1 cellular context compared by ENCODE assay signal in genomic region chr22:32557424-32557823, GRCh38.
TF ChIP-seq lines count a peak whose summit lies in the region.

No MANE protein-coding gene starts in this region.

TF ChIP-seq in HEK293, 187 proteins besides CTCF, POLR2A, EP300 and RAD21 (continued from another document):
- TF ChIP-seq ZNF692 (tag by site-specific recombination; IDR thresholded peaks at IDR 0.05) = no peak
- TF ChIP-seq ZNF501 (tag by site-specific recombination; IDR thresholded peaks at IDR 0.05) = no peak
- TF ChIP-seq, protein P1, sequence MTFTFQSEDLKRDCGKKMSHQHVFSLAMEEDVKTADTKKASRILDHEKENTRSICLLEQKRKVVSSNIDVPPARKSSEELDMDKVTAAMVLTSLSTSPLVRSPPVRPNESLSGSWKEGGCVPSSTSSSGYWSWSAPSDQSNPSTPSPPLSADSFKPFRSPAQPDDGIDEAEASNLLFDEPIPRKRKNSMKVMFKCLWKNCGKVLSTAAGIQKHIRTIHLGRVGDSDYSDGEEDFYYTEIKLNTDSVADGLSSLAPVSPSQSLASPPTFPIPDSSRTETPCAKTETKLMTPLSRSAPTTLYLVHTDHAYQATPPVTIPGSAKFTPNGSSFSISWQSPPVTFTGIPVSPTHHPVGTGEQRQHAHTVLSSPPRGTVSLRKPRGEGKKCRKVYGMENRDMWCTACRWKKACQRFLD (tag by site-specific recombination; IDR thresholded peaks at IDR 0.05) = no peak
- TF ChIP-seq ZNF362 (tag by site-specific recombination; IDR thresholded peaks at IDR 0.05) = no peak
- TF ChIP-seq, protein P2, sequence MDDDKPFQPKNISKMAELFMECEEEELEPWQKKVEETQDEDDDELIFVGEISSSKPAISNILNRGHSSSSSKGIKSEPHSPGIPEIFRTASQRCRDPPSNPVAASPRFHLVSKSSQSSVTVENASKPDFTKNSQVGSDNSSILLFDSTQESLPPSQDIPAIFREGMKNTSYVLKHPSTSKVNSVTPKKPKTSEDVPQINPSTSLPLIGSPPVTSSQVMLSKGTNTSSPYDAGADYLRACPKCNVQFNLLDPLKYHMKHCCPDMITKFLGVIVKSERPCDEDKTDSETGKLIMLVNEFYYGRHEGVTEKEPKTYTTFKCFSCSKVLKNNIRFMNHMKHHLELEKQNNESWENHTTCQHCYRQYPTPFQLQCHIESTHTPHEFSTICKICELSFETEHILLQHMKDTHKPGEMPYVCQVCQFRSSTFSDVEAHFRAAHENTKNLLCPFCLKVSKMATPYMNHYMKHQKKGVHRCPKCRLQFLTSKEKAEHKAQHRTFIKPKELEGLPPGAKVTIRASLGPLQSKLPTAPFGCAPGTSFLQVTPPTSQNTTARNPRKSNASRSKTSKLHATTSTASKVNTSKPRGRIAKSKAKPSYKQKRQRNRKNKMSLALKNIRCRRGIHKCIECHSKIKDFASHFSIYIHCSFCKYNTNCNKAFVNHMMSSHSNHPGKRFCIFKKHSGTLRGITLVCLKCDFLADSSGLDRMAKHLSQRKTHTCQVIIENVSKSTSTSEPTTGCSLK (tag by site-specific recombination; IDR thresholded peaks at IDR 0.05) = no peak
- TF ChIP-seq, protein P3, sequence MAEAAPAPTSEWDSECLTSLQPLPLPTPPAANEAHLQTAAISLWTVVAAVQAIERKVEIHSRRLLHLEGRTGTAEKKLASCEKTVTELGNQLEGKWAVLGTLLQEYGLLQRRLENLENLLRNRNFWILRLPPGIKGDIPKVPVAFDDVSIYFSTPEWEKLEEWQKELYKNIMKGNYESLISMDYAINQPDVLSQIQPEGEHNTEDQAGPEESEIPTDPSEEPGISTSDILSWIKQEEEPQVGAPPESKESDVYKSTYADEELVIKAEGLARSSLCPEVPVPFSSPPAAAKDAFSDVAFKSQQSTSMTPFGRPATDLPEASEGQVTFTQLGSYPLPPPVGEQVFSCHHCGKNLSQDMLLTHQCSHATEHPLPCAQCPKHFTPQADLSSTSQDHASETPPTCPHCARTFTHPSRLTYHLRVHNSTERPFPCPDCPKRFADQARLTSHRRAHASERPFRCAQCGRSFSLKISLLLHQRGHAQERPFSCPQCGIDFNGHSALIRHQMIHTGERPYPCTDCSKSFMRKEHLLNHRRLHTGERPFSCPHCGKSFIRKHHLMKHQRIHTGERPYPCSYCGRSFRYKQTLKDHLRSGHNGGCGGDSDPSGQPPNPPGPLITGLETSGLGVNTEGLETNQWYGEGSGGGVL (tag by site-specific recombination; IDR thresholded peaks at IDR 0.05) = peak; percentile 15; the same call in 1 of the 2 replicates
- TF ChIP-seq ZNF132 (tag by site-specific recombination; IDR thresholded peaks at IDR 0.05; ENCODE audit: borderline replicate concordance) = no peak
- no peak for TF ChIP-seq BCL11A (tag by site-specific recombination; IDR thresholded peaks at IDR 0.05; ENCODE audit: low read depth)
- TF ChIP-seq ZSCAN30 (tag by site-specific recombination; IDR thresholded peaks at IDR 0.05) = no peak
- TF ChIP-seq, protein P4, sequence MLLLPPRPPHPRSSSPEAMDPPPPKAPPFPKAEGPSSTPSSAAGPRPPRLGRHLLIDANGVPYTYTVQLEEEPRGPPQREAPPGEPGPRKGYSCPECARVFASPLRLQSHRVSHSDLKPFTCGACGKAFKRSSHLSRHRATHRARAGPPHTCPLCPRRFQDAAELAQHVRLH (tag by site-specific recombination; IDR thresholded peaks at IDR 0.05) = no peak
- no peak for TF ChIP-seq SP7 (tag by site-specific recombination; IDR thresholded peaks at IDR 0.05)
- peak; percentile 38; the same call in 1 of the 2 replicates for TF ChIP-seq FEZF1 (tag by site-specific recombination; IDR thresholded peaks at IDR 0.05)
- no peak for TF ChIP-seq AEBP2 (tag by site-specific recombination; IDR thresholded peaks at IDR 0.05; ENCODE audit: borderline replicate concordance)
- TF ChIP-seq, protein P5, sequence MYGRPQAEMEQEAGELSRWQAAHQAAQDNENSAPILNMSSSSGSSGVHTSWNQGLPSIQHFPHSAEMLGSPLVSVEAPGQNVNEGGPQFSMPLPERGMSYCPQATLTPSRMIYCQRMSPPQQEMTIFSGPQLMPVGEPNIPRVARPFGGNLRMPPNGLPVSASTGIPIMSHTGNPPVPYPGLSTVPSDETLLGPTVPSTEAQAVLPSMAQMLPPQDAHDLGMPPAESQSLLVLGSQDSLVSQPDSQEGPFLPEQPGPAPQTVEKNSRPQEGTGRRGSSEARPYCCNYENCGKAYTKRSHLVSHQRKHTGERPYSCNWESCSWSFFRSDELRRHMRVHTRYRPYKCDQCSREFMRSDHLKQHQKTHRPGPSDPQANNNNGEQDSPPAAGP (tag by site-specific recombination; IDR thresholded peaks at IDR 0.05) = peak; percentile 75; the same call in 1 of the 2 replicates
- TF ChIP-seq TCF7L2 (IDR thresholded peaks at IDR 0.05; ENCODE audit: borderline replicate concordance, low read depth, low read length) = no peak
- no peak for TF ChIP-seq PRDM10 (tag by site-specific recombination; IDR thresholded peaks at IDR 0.05)
- TF ChIP-seq ZNF221 (tag by site-specific recombination; IDR thresholded peaks at IDR 0.05; ENCODE audit: borderline replicate concordance) = no peak
- TF ChIP-seq KLF8 (tag by site-specific recombination; IDR thresholded peaks at IDR 0.05) = no peak
- no peak for TF ChIP-seq ZNF350 (tag by site-specific recombination; IDR thresholded peaks at IDR 0.05)
- TF ChIP-seq, protein P6, sequence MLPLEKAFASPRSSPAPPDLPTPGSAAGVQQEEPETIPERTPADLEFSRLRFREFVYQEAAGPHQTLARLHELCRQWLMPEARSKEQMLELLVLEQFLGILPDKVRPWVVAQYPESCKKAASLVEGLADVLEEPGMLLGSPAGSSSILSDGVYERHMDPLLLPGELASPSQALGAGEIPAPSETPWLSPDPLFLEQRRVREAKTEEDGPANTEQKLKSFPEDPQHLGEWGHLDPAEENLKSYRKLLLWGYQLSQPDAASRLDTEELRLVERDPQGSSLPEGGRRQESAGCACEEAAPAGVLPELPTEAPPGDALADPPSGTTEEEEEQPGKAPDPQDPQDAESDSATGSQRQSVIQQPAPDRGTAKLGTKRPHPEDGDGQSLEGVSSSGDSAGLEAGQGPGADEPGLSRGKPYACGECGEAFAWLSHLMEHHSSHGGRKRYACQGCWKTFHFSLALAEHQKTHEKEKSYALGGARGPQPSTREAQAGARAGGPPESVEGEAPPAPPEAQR (tag by site-specific recombination; IDR thresholded peaks at IDR 0.05) = no peak
- no peak for TF ChIP-seq ZNF354C (tag by site-specific recombination; IDR thresholded peaks at IDR 0.05; ENCODE audit: borderline replicate concordance, low read depth)
- no peak for TF ChIP-seq ZNF148 (tag by site-specific recombination; IDR thresholded peaks at IDR 0.05; ENCODE audit: borderline replicate concordance)
- TF ChIP-seq, protein P7, sequence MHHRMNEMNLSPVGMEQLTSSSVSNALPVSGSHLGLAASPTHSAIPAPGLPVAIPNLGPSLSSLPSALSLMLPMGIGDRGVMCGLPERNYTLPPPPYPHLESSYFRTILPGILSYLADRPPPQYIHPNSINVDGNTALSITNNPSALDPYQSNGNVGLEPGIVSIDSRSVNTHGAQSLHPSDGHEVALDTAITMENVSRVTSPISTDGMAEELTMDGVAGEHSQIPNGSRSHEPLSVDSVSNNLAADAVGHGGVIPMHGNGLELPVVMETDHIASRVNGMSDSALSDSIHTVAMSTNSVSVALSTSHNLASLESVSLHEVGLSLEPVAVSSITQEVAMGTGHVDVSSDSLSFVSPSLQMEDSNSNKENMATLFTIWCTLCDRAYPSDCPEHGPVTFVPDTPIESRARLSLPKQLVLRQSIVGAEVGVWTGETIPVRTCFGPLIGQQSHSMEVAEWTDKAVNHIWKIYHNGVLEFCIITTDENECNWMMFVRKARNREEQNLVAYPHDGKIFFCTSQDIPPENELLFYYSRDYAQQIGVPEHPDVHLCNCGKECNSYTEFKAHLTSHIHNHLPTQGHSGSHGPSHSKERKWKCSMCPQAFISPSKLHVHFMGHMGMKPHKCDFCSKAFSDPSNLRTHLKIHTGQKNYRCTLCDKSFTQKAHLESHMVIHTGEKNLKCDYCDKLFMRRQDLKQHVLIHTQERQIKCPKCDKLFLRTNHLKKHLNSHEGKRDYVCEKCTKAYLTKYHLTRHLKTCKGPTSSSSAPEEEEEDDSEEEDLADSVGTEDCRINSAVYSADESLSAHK (tag by site-specific recombination; IDR thresholded peaks at IDR 0.05) = peak; percentile 52
- TF ChIP-seq MYNN (tag by site-specific recombination; IDR thresholded peaks at IDR 0.05; ENCODE audit: borderline replicate concordance) = no peak
- TF ChIP-seq ZNF664 (tag by site-specific recombination; IDR thresholded peaks at IDR 0.05) = peak; percentile 88
